ENCODE assay signal across 21 cellular contexts in the genomic region with DNA sequence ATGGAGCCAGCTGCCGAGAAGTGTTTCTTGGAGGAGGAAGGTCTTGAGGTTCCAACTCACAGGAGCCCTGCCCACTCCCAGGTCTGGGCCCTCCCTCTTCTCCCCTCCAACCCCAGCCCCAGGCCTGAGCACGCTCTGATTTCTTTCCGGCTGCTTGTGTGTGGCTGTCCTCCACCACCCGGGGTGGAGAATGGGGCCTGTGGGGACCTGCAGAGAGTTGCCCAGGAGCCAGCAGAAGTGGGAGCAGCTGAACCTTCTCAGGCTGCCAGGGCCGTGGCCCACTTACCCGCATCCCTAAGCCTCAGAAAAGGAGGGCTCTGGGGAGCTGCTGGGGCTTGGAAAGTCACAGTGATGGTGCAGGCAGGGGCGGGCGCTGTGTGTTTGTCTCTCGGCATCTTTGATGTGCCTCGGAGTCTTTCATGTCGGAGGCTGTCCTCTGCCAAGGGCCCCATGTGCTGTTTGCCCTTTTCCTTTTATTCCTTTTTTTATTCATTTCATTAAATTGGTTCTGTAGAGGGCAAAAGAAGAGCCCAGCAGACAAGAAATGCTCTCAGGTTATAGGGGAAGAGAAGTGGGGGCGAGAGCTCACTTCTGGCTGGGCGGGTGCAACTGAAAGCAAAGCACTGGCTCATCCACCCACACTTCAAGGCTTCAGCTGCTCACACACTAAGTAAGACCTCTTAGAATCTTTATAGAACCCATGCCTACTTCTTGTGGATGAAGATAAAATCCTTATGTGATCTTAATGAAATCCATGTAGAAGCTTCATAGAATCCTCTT. TPM values are rescaled to one million over a fixed set of nuclear protein-coding genes. Genes with fewer than 3 reads are reported as not detected.
DNase-seq lines count a peak whose midpoint lies in the region; ATAC-seq and TF ChIP-seq lines count a peak whose summit lies in the region.
"Had no signal": no experiment of that assay in that cellular context is flagged by ENCODE, and none has a peak within 500 bp of the region (broad histone marks: within the 10 kb centered on the region; RNA-seq: fewer than 3 reads in every experiment).

No MANE protein-coding gene starts in this region.

- no peaks in the 10 kb centered on the region for H3K36me3 Mint-ChIP-seq in neural progenitor cell
- H3K36me3 Mint-ChIP-seq: activated CD4-positive, alpha-beta memory T cell treated with anti-CD3 and anti-CD28 coated beads for 36 hours; CD4-positive, alpha-beta memory T cell; naive thymus-derived CD4-positive, alpha-beta T cell had no signal

- 37 to 47% methylated on average over 9 to 11 of the region's 13 CpGs for WGBS in esophagus squamous epithelium, 2 donors

- no peaks in the 10 kb centered on the region for H3K36me3 ChIP-seq in RWPE2 (ENCODE audit: low read depth)
- no peaks in the 10 kb centered on the region for H3K36me3 ChIP-seq in esophagus squamous epithelium
- no peaks in the 10 kb centered on the region for H3K36me3 ChIP-seq in neural progenitor cell
- H3K36me3 ChIP-seq: left ventricle myocardium inferior had no signal

- TF ChIP-seq CTCF in RWPE2 (IDR thresholded peaks at IDR 0.05; ENCODE audit: poor library complexity, severe bottlenecking): no peak
- TF ChIP-seq CTCF in esophagus squamous epithelium (IDR thresholded peaks at IDR 0.05): no peak
- no peak for TF ChIP-seq CTCF in neural progenitor cell (IDR thresholded peaks at IDR 0.05)

- DNase-seq in DMS79 (lab: John Stamatoyannopoulos, UW) (peak; percentile 43), RWPE2 (ENCODE audit: low spot score) (no peak), esophagus squamous epithelium (lab: John Stamatoyannopoulos, UW) (no peak), neural progenitor cell (ENCODE audit: low spot score) (no peak), glomerular visceral epithelial cell (ENCODE audit: extremely low spot score) (no peak)
- DNase-seq in stimulated activated CD4-positive, alpha-beta T cell treated with anti-CD3 and anti-CD28 coated beads, Interleukin-2, amount 100 ng/mL, for 48 hours: no peak
- DNase-seq: activated CD4-positive, alpha-beta memory T cell treated with anti-CD3 and anti-CD28 coated beads for 36 hours; activated naive CD8-positive, alpha-beta T cell treated with anti-CD3 and anti-CD28 coated beads, Interleukin-2, amount 50 U/mL, for 24 hours; CD4-positive, alpha-beta memory T cell; effector CD8-positive, alpha-beta T cell; EL; GM23248; left ventricle myocardium inferior; naive thymus-derived CD4-positive, alpha-beta T cell; NCI-H1694; NCI-H748 treated with DMSO at 0.1 percent for 48 hours; psoas muscle; stimulated activated naive CD8-positive, alpha-beta T cell treated with anti-CD3 and anti-CD28 coated beads, Interleukin-15, Interleukin-2, amounts not matched to agents 100 U/mL and 50 U/mL, for 24 hours had no signal

- peaks cover 24% of the 10 kb centered on the region for H3K4me1 ChIP-seq in RWPE2 (ENCODE audit: insufficient read depth, poor library complexity, severe bottlenecking)
- peaks cover 24 to 68% (median 26%) of the 10 kb centered on the region in 3 donors for H3K4me1 ChIP-seq in esophagus squamous epithelium
- peaks cover 26% of the 10 kb centered on the region for H3K4me1 ChIP-seq in neural progenitor cell
- H3K4me1 ChIP-seq: left ventricle myocardium inferior, psoas muscle had no signal

- H3K4me3 Mint-ChIP-seq in neural progenitor cell: no peak overlapping the region
- H3K4me3 Mint-ChIP-seq: activated CD4-positive, alpha-beta memory T cell treated with anti-CD3 and anti-CD28 coated beads for 36 hours; activated naive CD8-positive, alpha-beta T cell treated with anti-CD3 and anti-CD28 coated beads, Interleukin-2, amount 50 U/mL, for 24 hours; activated T-helper 1 cell treated with anti-CD3 and anti-CD28 coated beads, Interleukin-12 subunit alpha, Interleukin-12 subunit beta, Interleukin-2, Interleukin-4 antibody, amounts not matched to agents 30 ng/mL and 10 ng/mL and 1 ng/mL, durations not matched to agents 14 hours and 24 hours and 36 hours; CD4-positive, alpha-beta memory T cell; naive thymus-derived CD4-positive, alpha-beta T cell had no signal

- H3K79me2 ChIP-seq in neural progenitor cell (ENCODE audit: low read depth): no peaks in the 10 kb centered on the region

- no peaks in the 10 kb centered on the region for H4K20me1 ChIP-seq in neural progenitor cell (ENCODE audit: low read depth)

- H2AFZ ChIP-seq in neural progenitor cell (replicated peaks): peak overlapping the region; percentile 75
- H2AFZ ChIP-seq: GM23248 had no signal

- H3K27me3 ChIP-seq in RWPE2 (ENCODE audit: insufficient read depth, poor library complexity, severe bottlenecking) (no peaks in the 10 kb centered on the region), esophagus squamous epithelium (no peaks in the 10 kb centered on the region), neural progenitor cell (no peaks in the 10 kb centered on the region)

- H3K4me1 Mint-ChIP-seq in neural progenitor cell: peaks cover 17% of the 10 kb centered on the region
- H3K4me1 Mint-ChIP-seq: activated naive CD8-positive, alpha-beta T cell treated with anti-CD3 and anti-CD28 coated beads, Interleukin-2, amount 50 U/mL, for 24 hours; CD4-positive, alpha-beta memory T cell; naive thymus-derived CD4-positive, alpha-beta T cell had no signal

- H3K4me3 ChIP-seq in RWPE2 (ENCODE audit: severe bottlenecking): no peak overlapping the region
- H3K4me3 ChIP-seq in esophagus squamous epithelium: no peak overlapping the region
- no peak overlapping the region for H3K4me3 ChIP-seq in neural progenitor cell
- H3K4me3 ChIP-seq: GM23248, left ventricle myocardium inferior, psoas muscle had no signal

- H3F3A ChIP-seq in neural progenitor cell (ENCODE audit: low read depth): peaks cover 10% of the 10 kb centered on the region

- peak overlapping the region; percentile 24 for H3K27ac ChIP-seq in RWPE2 (ENCODE audit: poor library complexity, severe bottlenecking)
- peak overlapping the region; percentile 72 to 89 (median 86) for H3K27ac ChIP-seq in esophagus squamous epithelium
- no peak overlapping the region for H3K27ac ChIP-seq in neural progenitor cell
- H3K27ac ChIP-seq: GM23248, left ventricle myocardium inferior, psoas muscle had no signal

- intact Hi-C loops in esophagus squamous epithelium (cut with DNase I): no loop called here

- peaks cover 2% of the 10 kb centered on the region for H3K27me3 Mint-ChIP-seq in neural progenitor cell (ENCODE audit: insufficient read depth, low read depth)
- H3K27me3 Mint-ChIP-seq: activated CD4-positive, alpha-beta memory T cell treated with anti-CD3 and anti-CD28 coated beads for 36 hours; activated naive CD8-positive, alpha-beta T cell treated with anti-CD3 and anti-CD28 coated beads, Interleukin-2, amount 50 U/mL, for 24 hours had no signal

- ATAC-seq in RWPE2 (ENCODE audit: low read depth): peak; percentile 72
- ATAC-seq in HG03354 (IDR thresholded peaks at IDR 0.05; ENCODE audit: poor library complexity, severe bottlenecking, unreplicated experiment): no peak
- no peak for ATAC-seq in GM18867 (IDR thresholded peaks at IDR 0.05; ENCODE audit: unreplicated experiment)
- ATAC-seq: activated naive CD8-positive, alpha-beta T cell treated with anti-CD3 and anti-CD28 coated beads, Interleukin-2, amount 50 U/mL, for 24 hours; naive thymus-derived CD4-positive, alpha-beta T cell; psoas muscle; stimulated activated naive CD8-positive, alpha-beta T cell treated with anti-CD3 and anti-CD28 coated beads, Interleukin-15, Interleukin-2, amounts not matched to agents 100 U/mL and 50 U/mL, for 24 hours had no signal

- no peak overlapping the region for H3K9ac ChIP-seq in neural progenitor cell
- H3K9ac ChIP-seq: GM23248 had no signal

- H3K4me2 ChIP-seq in neural progenitor cell: no peak overlapping the region

- H3K27ac Mint-ChIP-seq in neural progenitor cell: peak overlapping the region; percentile 63
- H3K27ac Mint-ChIP-seq: activated CD4-positive, alpha-beta memory T cell treated with anti-CD3 and anti-CD28 coated beads for 36 hours; activated naive CD8-positive, alpha-beta T cell treated with anti-CD3 and anti-CD28 coated beads, Interleukin-2, amount 50 U/mL, for 24 hours; activated T-helper 1 cell treated with anti-CD3 and anti-CD28 coated beads, Interleukin-12 subunit alpha, Interleukin-12 subunit beta, Interleukin-2, Interleukin-4 antibody, amounts not matched to agents 30 ng/mL and 10 ng/mL and 1 ng/mL, durations not matched to agents 14 hours and 24 hours and 36 hours; CD4-positive, alpha-beta memory T cell; naive thymus-derived CD4-positive, alpha-beta T cell had no signal

- TF ChIP-seq POLR2A in esophagus squamous epithelium (IDR thresholded peaks at IDR 0.05): no peak

- H3K9me3 Mint-ChIP-seq in neural progenitor cell: no peaks in the 10 kb centered on the region
- H3K9me3 Mint-ChIP-seq: activated CD4-positive, alpha-beta memory T cell treated with anti-CD3 and anti-CD28 coated beads for 36 hours; activated naive CD8-positive, alpha-beta T cell treated with anti-CD3 and anti-CD28 coated beads, Interleukin-2, amount 50 U/mL, for 24 hours; activated T-helper 1 cell treated with anti-CD3 and anti-CD28 coated beads, Interleukin-12 subunit alpha, Interleukin-12 subunit beta, Interleukin-2, Interleukin-4 antibody, amounts not matched to agents 30 ng/mL and 10 ng/mL and 1 ng/mL, durations not matched to agents 14 hours and 24 hours and 36 hours; CD4-positive, alpha-beta memory T cell; naive thymus-derived CD4-positive, alpha-beta T cell had no signal

- H3K9me3 ChIP-seq in RWPE2 (ENCODE audit: severe bottlenecking) (no peaks in the 10 kb centered on the region), esophagus squamous epithelium (no peaks in the 10 kb centered on the region), neural progenitor cell (ENCODE audit: low read depth) (no peaks in the 10 kb centered on the region)
- H3K9me3 ChIP-seq: left ventricle myocardium inferior, psoas muscle had no signal

RNA-seq across cellular contexts. Expression of a gene that starts 52.5 kb away (rescaled TPM):
- total RNA-seq in esophagus squamous epithelium (100 to 1,000 TPM; 355 to 757 (median 496) TPM), neural progenitor cell (ENCODE audit: low replicate concordance) (27.5 and 54.0 TPM in 2 replicates)
